In genomic region chr6:53828215-53828614, GRCh38 we compare ENCODE assay signal across 22 cellular contexts. TPM values are rescaled to one million over a fixed set of nuclear protein-coding genes. Genes with fewer than 3 reads are reported as not detected.
DNase-seq lines count a peak whose midpoint lies in the region; ATAC-seq, FAIRE-seq and TF ChIP-seq lines count a peak whose summit lies in the region.
"Had no signal": no experiment of that assay in that cellular context is flagged by ENCODE, and none has a peak within 500 bp of the region (broad histone marks: within the 10 kb centered on the region; RNA-seq: fewer than 3 reads in every experiment).

No MANE protein-coding gene starts in this region.

- intact Hi-C loops in left colon (cut with DNase I, micrococcal nuclease), result no loop called here
- intact Hi-C loops in activated T-helper 1 cell treated with anti-CD3 and anti-CD28 coated beads, Interleukin-12 subunit alpha, Interleukin-12 subunit beta, Interleukin-2, Interleukin-4 antibody, amounts not matched to agents 30 ng/mL and 10 ng/mL and 1 ng/mL, durations not matched to agents 14 hours and 24 hours and 36 hours (cut with micrococcal nuclease), result no loop called here

- no peaks in the 10 kb centered on the region for H3K36me3 Mint-ChIP-seq in activated T-helper 1 cell treated with anti-CD3 and anti-CD28 coated beads, Interleukin-12 subunit alpha, Interleukin-12 subunit beta, Interleukin-2, Interleukin-4 antibody, amounts not matched to agents 30 ng/mL and 10 ng/mL and 1 ng/mL, durations not matched to agents 14 hours and 24 hours and 36 hours (ENCODE audit: low read depth)
- H3K36me3 Mint-ChIP-seq in type B pancreatic cell, result no peaks in the 10 kb centered on the region
- H3K36me3 Mint-ChIP-seq: mesothelial cell of epicardium, natural killer cell had no signal

- no peaks in the 10 kb centered on the region for H3K4me1 Mint-ChIP-seq in activated T-helper 1 cell treated with anti-CD3 and anti-CD28 coated beads, Interleukin-12 subunit alpha, Interleukin-12 subunit beta, Interleukin-2, Interleukin-4 antibody, amounts not matched to agents 30 ng/mL and 10 ng/mL and 1 ng/mL, durations not matched to agents 14 hours and 24 hours and 36 hours (ENCODE audit: low read depth)
- H3K4me1 Mint-ChIP-seq in type B pancreatic cell (ENCODE audit: unreplicated experiment), result peaks cover 21% of the 10 kb centered on the region

- no peak overlapping the region for H3K27ac Mint-ChIP-seq in activated T-helper 1 cell treated with anti-CD3 and anti-CD28 coated beads, Interleukin-12 subunit alpha, Interleukin-12 subunit beta, Interleukin-2, Interleukin-4 antibody, amounts not matched to agents 30 ng/mL and 10 ng/mL and 1 ng/mL, durations not matched to agents 14 hours and 24 hours and 36 hours
- no peak overlapping the region for H3K27ac Mint-ChIP-seq in type B pancreatic cell
- H3K27ac Mint-ChIP-seq: mesothelial cell of epicardium; natural killer cell; T-helper 1 cell treated with Interleukin-12 subunit alpha and Interleukin-12 subunit beta and Interleukin-4 antibody, amounts not matched to agents 30 μg/mL and 1 μg/mL, for 36 hours had no signal

- H3K4me3 ChIP-seq in ACC112 (ENCODE audit: low read depth, low read length), result no peak overlapping the region
- H3K4me3 ChIP-seq in RWPE2 (ENCODE audit: severe bottlenecking), result no peak overlapping the region
- H3K4me3 ChIP-seq: sigmoid colon, vagina had no signal

- H3K79me2 ChIP-seq in ACC112 (ENCODE audit: control insufficient read depth, insufficient read depth, low read length, unreplicated experiment), result peaks cover 9% of the 10 kb centered on the region

- FAIRE-seq in GM18507 (lab: Jason Lieb, UNC), result peak; percentile 21

- H3K27ac ChIP-seq in ACC112 (ENCODE audit: low read depth, low read length), result peak overlapping the region; percentile 49; the same call in 1 of the 2 replicates
- peak overlapping the region; percentile 36 for H3K27ac ChIP-seq in RWPE2 (ENCODE audit: poor library complexity, severe bottlenecking)
- H3K27ac ChIP-seq: C4-2B, vagina had no signal

- no peak overlapping the region for H3K4me3 Mint-ChIP-seq in activated T-helper 1 cell treated with anti-CD3 and anti-CD28 coated beads, Interleukin-12 subunit alpha, Interleukin-12 subunit beta, Interleukin-2, Interleukin-4 antibody, amounts not matched to agents 30 ng/mL and 10 ng/mL and 1 ng/mL, durations not matched to agents 14 hours and 24 hours and 36 hours
- H3K4me3 Mint-ChIP-seq in type B pancreatic cell, result no peak overlapping the region
- H3K4me3 Mint-ChIP-seq: activated naive CD8-positive, alpha-beta T cell treated with anti-CD3 and anti-CD28 coated beads, Interleukin-2, amount 50 U/mL, for 24 hours; mesothelial cell of epicardium; natural killer cell; T-helper 1 cell treated with Interleukin-12 subunit alpha and Interleukin-12 subunit beta and Interleukin-4 antibody, amounts not matched to agents 30 μg/mL and 1 μg/mL, for 36 hours had no signal

- H3K4me1 ChIP-seq in ACC112 (ENCODE audit: control insufficient read depth, insufficient read depth, low read length, unreplicated experiment) (peaks cover 56% of the 10 kb centered on the region), RWPE2 (ENCODE audit: insufficient read depth, poor library complexity, severe bottlenecking) (peaks cover 37% of the 10 kb centered on the region)

- no peaks in the 10 kb centered on the region for H3K27me3 ChIP-seq in ACC112 (ENCODE audit: insufficient read depth, low read length)
- H3K27me3 ChIP-seq in RWPE2 (ENCODE audit: insufficient read depth, poor library complexity, severe bottlenecking), result no peaks in the 10 kb centered on the region
- H3K27me3 ChIP-seq: sigmoid colon, vagina had no signal

- H3K9me3 ChIP-seq in RWPE2 (ENCODE audit: severe bottlenecking), result no peaks in the 10 kb centered on the region
- H3K9me3 ChIP-seq: sigmoid colon, vagina had no signal

- H3K36me3 ChIP-seq in ACC112 (ENCODE audit: insufficient read depth, low read length) (no peaks in the 10 kb centered on the region), RWPE2 (ENCODE audit: low read depth) (no peaks in the 10 kb centered on the region)
- H3K36me3 ChIP-seq: sigmoid colon, vagina had no signal

- H3K27me3 Mint-ChIP-seq in activated T-helper 1 cell treated with anti-CD3 and anti-CD28 coated beads, Interleukin-12 subunit alpha, Interleukin-12 subunit beta, Interleukin-2, Interleukin-4 antibody, amounts not matched to agents 30 ng/mL and 10 ng/mL and 1 ng/mL, durations not matched to agents 14 hours and 24 hours and 36 hours (ENCODE audit: insufficient read depth), result peaks cover 1% of the 10 kb centered on the region
- H3K27me3 Mint-ChIP-seq in type B pancreatic cell, result no peaks in the 10 kb centered on the region
- H3K27me3 Mint-ChIP-seq: activated naive CD8-positive, alpha-beta T cell treated with anti-CD3 and anti-CD28 coated beads, Interleukin-2, amount 50 U/mL, for 24 hours had no signal

- TF ChIP-seq CTCF in RWPE2 (IDR thresholded peaks at IDR 0.05; ENCODE audit: poor library complexity, severe bottlenecking) (no peak), type B pancreatic cell (conservative IDR thresholded peaks at IDR 0.05) (no peak)

- H2AFZ ChIP-seq in ACC112 (ENCODE audit: low read length, unreplicated experiment), result no peak overlapping the region

- ATAC-seq in RWPE2 (ENCODE audit: low read depth) (peak; percentile 21; the same call in 1 of the 3 replicates), left colon (peak; percentile 15)
- ATAC-seq: natural killer cell had no signal

- no peak for DNase-seq in GM18507 (ENCODE audit: extremely low spot score, insufficient read length, low read depth)
- DNase-seq in RWPE2 (ENCODE audit: low spot score), result no peak
- DNase-seq in left colon, result no peak
- DNase-seq in activated T-helper 1 cell treated with anti-CD3 and anti-CD28 coated beads, Interleukin-12 subunit alpha, Interleukin-12 subunit beta, Interleukin-2, Interleukin-4 antibody, amounts not matched to agents 30 ng/mL and 10 ng/mL and 1 ng/mL, durations not matched to agents 14 hours and 24 hours and 36 hours (ENCODE audit: low spot score), result no peak
- DNase-seq in type B pancreatic cell (ENCODE audit: extremely low spot score, unreplicated experiment), result no peak
- DNase-seq in NCI-H2107 (lab: John Stamatoyannopoulos, UW), result no peak
- DNase-seq in activated CD8-positive, alpha-beta memory T cell treated with anti-CD3 and anti-CD28 coated beads, Interleukin-2, amount 50 U/mL, for 4 hours, result no peak
- DNase-seq: activated CD4-positive, alpha-beta T cell treated with anti-CD3 and anti-CD28 coated beads, Interleukin-2, amount 50 U/mL, for 1 hour; activated CD8-positive, alpha-beta memory T cell treated with anti-CD3 and anti-CD28 coated beads, Interleukin-2, amount 50 U/mL, for 48 hours; activated gamma-delta T cell; activated naive CD8-positive, alpha-beta T cell treated with anti-CD3 and anti-CD28 coated beads, Interleukin-2, amount 50 U/mL, for 24 hours; GDM1; natural killer cell; NCI-H187; NCI-H2227 treated with DMSO at 0.1 percent for 48 hours; NCI-H774; sigmoid colon had no signal

- no peaks in the 10 kb centered on the region for H3K9me3 Mint-ChIP-seq in activated T-helper 1 cell treated with anti-CD3 and anti-CD28 coated beads, Interleukin-12 subunit alpha, Interleukin-12 subunit beta, Interleukin-2, Interleukin-4 antibody, amounts not matched to agents 30 ng/mL and 10 ng/mL and 1 ng/mL, durations not matched to agents 14 hours and 24 hours and 36 hours
- H3K9me3 Mint-ChIP-seq in type B pancreatic cell, result no peaks in the 10 kb centered on the region
- H3K9me3 Mint-ChIP-seq: activated naive CD8-positive, alpha-beta T cell treated with anti-CD3 and anti-CD28 coated beads, Interleukin-2, amount 50 U/mL, for 24 hours; natural killer cell; T-helper 1 cell treated with Interleukin-12 subunit alpha and Interleukin-12 subunit beta and Interleukin-4 antibody, amounts not matched to agents 30 μg/mL and 1 μg/mL, for 36 hours had no signal

RNA-seq across cellular contexts. Expression of gene LRRC1, which starts 33.4 kb away (rescaled TPM):
- total RNA-seq in left colon (10 to 100 TPM; 69.2 to 85.7 TPM), type B pancreatic cell (ENCODE audit: low replicate concordance) (28.9 and 60.0 TPM in 2 replicates)
- total RNA-seq in activated T-helper 1 cell treated with anti-CD3 and anti-CD28 coated beads, Interleukin-12 subunit alpha, Interleukin-12 subunit beta, Interleukin-2, Interleukin-4 antibody, amounts not matched to agents 30 ng/mL and 10 ng/mL and 1 ng/mL, durations not matched to agents 14 hours and 24 hours and 36 hours, result 1.7 and 1.9 TPM in 2 replicates

Comparison
In these comparisons a context has a peak if more than half of its experiments do, and no peak if none do; other contexts are left out.
1. RNA of gene LRRC1, which starts 33.4 kb away (total RNA-seq): 69.2 to 85.7 TPM in left colon and 28.9 to 60.0 TPM in type B pancreatic cell; 1.7 to 1.9 TPM in activated T-helper 1 cell treated with anti-CD3 and anti-CD28 coated beads, Interleukin-12 subunit alpha, Interleukin-12 subunit beta, Interleukin-2, Interleukin-4 antibody, amounts not matched to agents 30 ng/mL and 10 ng/mL and 1 ng/mL, durations not matched to agents 14 hours and 24 hours and 36 hours; every median in the first group is over 10 times any median in the second.